9 cellular contexts compared by ENCODE assay signal in the genomic region with DNA sequence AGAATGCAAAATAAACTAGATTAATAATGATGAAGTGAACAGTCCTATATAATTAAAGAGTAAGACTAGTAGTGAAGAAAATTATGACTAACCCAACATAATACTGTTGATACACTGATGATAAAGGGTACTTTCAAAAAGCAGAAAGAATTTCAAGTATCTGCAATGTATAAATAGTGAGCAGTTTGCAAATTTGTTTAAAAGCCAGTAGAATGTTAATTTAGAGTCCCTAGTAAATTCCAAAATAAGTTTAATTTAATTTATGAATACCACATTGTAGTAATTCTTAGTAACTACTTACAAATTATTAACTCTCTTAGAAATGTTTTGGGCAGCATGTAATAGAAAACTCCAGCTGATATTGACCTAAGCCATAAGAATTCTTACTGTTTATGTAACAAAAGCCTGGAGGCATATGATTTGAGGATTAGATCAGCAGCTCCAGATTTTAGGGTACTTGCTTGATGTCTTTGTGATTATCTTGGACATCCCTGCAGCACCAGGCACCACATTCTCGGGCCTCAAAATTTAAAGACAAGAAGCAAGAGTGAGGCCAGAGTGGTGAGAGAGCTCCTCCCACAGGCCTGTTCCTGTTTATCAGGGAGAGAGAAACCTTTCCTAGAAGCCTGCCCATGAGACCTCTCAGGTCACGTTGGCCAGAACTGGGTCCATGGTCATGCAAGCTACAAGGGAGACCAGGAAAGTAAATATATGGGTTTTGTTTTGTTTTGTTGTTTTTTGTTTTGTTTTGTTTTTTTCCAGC.
DNase-seq lines count a peak whose midpoint lies in the region; ATAC-seq, FAIRE-seq and TF ChIP-seq lines count a peak whose summit lies in the region.
"Had no signal": no experiment of that assay in that cellular context is flagged by ENCODE, and none has a peak within 500 bp of the region (broad histone marks: within the 10 kb centered on the region; RNA-seq: fewer than 3 reads in every experiment).

No MANE protein-coding gene starts in this region.

- no peak for FAIRE-seq in frontal cortex (lab: Jason Lieb, UNC)

- H3K4me1 Mint-ChIP-seq in activated CD4-positive, alpha-beta memory T cell treated with anti-CD3 and anti-CD28 coated beads, Interleukin-2, amount 10 ng/mL, durations not matched to agents 7 days and 5 days: peaks cover 2% of the 10 kb centered on the region

- no peaks in the 10 kb centered on the region for H3K9me3 Mint-ChIP-seq in activated CD4-positive, alpha-beta memory T cell treated with anti-CD3 and anti-CD28 coated beads, Interleukin-2, amount 10 ng/mL, durations not matched to agents 7 days and 5 days
- H3K9me3 Mint-ChIP-seq: stimulated activated naive CD8-positive, alpha-beta T cell treated with anti-CD3 and anti-CD28 coated beads, Interleukin-15, Interleukin-2, amounts not matched to agents 100 ng/mL and 50 ng/mL, for 24 hours had no signal

- H3K27ac Mint-ChIP-seq in activated CD4-positive, alpha-beta memory T cell treated with anti-CD3 and anti-CD28 coated beads, Interleukin-2, amount 10 ng/mL, durations not matched to agents 7 days and 5 days: no peak overlapping the region
- H3K27ac Mint-ChIP-seq: stimulated activated naive CD8-positive, alpha-beta T cell treated with anti-CD3 and anti-CD28 coated beads, Interleukin-15, Interleukin-2, amounts not matched to agents 100 ng/mL and 50 ng/mL, for 24 hours had no signal

- H3K36me3 ChIP-seq in liver (ENCODE audit: control insufficient read depth in 4 of 4, insufficient read depth in 3 of 4, low read depth in 1 of 4, low read length in 3 of 4): no peaks in the 10 kb centered on the region

- H3K9ac ChIP-seq in liver (ENCODE audit: low read depth in 1 of 2, low read length in 2 of 2): no peak overlapping the region

- no peaks in the 10 kb centered on the region for H3K9me3 ChIP-seq in liver (ENCODE audit: control insufficient read depth in 4 of 4, low read length in 3 of 4)

- H3K27ac ChIP-seq in liver (ENCODE audit: low read depth in 1 of 2, low read length in 2 of 2): no peak overlapping the region

- no peak overlapping the region for H3K4me3 ChIP-seq in AG10803 (ENCODE audit: low read length)
- no peak overlapping the region for H3K4me3 ChIP-seq in liver (ENCODE audit: low read depth in 1 of 3, low read length in 3 of 3)

- peak; percentile 17 for DNase-seq in AG10803 (ENCODE audit: low read depth)
- peak; percentile 45 for DNase-seq in NCI-H2107 treated with DMSO at 0.1 percent for 48 hours (lab: John Stamatoyannopoulos, UW; ENCODE audit: unreplicated experiment)
- peak; percentile 25 for DNase-seq in activated CD4-positive, alpha-beta memory T cell treated with anti-CD3 and anti-CD28 coated beads, Interleukin-2, amount 10 ng/mL, durations not matched to agents 7 days and 5 days
- no peak for DNase-seq in frontal cortex (ENCODE audit: low spot score in 2 of 2)
- no peak for DNase-seq in middle frontal gyrus (ENCODE audit: extremely low spot score, low spot score)

- peak; percentile 50 for TF ChIP-seq CTCF in AG10803 (conservative IDR thresholded peaks at IDR 0.05; ENCODE audit: low read length)
- no peak for TF ChIP-seq CTCF in liver (IDR thresholded peaks at IDR 0.05; ENCODE audit: low read depth, low read length, missing input control)

- H3K27me3 ChIP-seq in liver (ENCODE audit: control insufficient read depth in 4 of 4, insufficient read depth in 4 of 4, low read length in 3 of 4): no peaks in the 10 kb centered on the region

- WGBS in liver: 39% methylated on average over 2 of the region's 2 CpGs

- CTCF ChIA-PET in activated CD4-positive, alpha-beta memory T cell treated with anti-CD3 and anti-CD28 coated beads, Interleukin-2, amount 10 ng/mL, durations not matched to agents 7 days and 5 days (lab: Charles Lee): interaction anchor here (0.7 to 3.1 kb wide), 6 partner anchors 9 to 676 kb away, joined by 3 to 9 read pairs (median 4); no protein-coding TSS in a partner anchor

- no peaks in the 10 kb centered on the region for H3K36me3 Mint-ChIP-seq in activated CD4-positive, alpha-beta memory T cell treated with anti-CD3 and anti-CD28 coated beads, Interleukin-2, amount 10 ng/mL, durations not matched to agents 7 days and 5 days (ENCODE audit: low read depth)

- POLR2A ChIA-PET in activated CD4-positive, alpha-beta memory T cell treated with anti-CD3 and anti-CD28 coated beads, Interleukin-2, amount 10 ng/mL, durations not matched to agents 7 days and 5 days (lab: Charles Lee): no interaction called here

- peaks cover 13% of the 10 kb centered on the region for H3K27me3 Mint-ChIP-seq in activated CD4-positive, alpha-beta memory T cell treated with anti-CD3 and anti-CD28 coated beads, Interleukin-2, amount 10 ng/mL, durations not matched to agents 7 days and 5 days
- H3K27me3 Mint-ChIP-seq: stimulated activated naive CD8-positive, alpha-beta T cell treated with anti-CD3 and anti-CD28 coated beads, Interleukin-15, Interleukin-2, amounts not matched to agents 100 ng/mL and 50 ng/mL, for 24 hours had no signal

- no peak overlapping the region for H3K4me3 Mint-ChIP-seq in activated CD4-positive, alpha-beta memory T cell treated with anti-CD3 and anti-CD28 coated beads, Interleukin-2, amount 10 ng/mL, durations not matched to agents 7 days and 5 days
- H3K4me3 Mint-ChIP-seq: stimulated activated naive CD8-positive, alpha-beta T cell treated with anti-CD3 and anti-CD28 coated beads, Interleukin-15, Interleukin-2, amounts not matched to agents 100 ng/mL and 50 ng/mL, for 24 hours had no signal

- peaks cover 0 to 3% (median 0%) of the 10 kb centered on the region in 4 donors for H3K4me1 ChIP-seq in liver (ENCODE audit: control insufficient read depth in 4 of 4, insufficient read depth in 4 of 4, low read length in 3 of 4)

- peak; percentile 49 to 57 for TF ChIP-seq RAD21 in liver (IDR thresholded peaks at IDR 0.05)

- ATAC-seq in GM18502 (IDR thresholded peaks at IDR 0.05; ENCODE audit: poor library complexity, unreplicated experiment) (peak; percentile 71), HG02973 (IDR thresholded peaks at IDR 0.05; ENCODE audit: unreplicated experiment) (peak; percentile 68)

TF ChIP-seq in liver, 16 proteins besides CTCF, POLR2A, EP300 and RAD21:
- no peak for TF ChIP-seq JUND (IDR thresholded peaks at IDR 0.05)
- TF ChIP-seq FOXA2 (IDR thresholded peaks at IDR 0.05): no peak
- no peak for TF ChIP-seq FOXA1 (IDR thresholded peaks at IDR 0.05)
- TF ChIP-seq, protein P1, sequence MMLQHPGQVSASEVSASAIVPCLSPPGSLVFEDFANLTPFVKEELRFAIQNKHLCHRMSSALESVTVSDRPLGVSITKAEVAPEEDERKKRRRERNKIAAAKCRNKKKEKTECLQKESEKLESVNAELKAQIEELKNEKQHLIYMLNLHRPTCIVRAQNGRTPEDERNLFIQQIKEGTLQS (IDR thresholded peaks at IDR 0.05): no peak
- TF ChIP-seq GABPA (IDR thresholded peaks at IDR 0.05 in 1 of 2, conservative IDR thresholded peaks at IDR 0.05 in 1 of 2): no peak
- no peak for TF ChIP-seq EGR1 (IDR thresholded peaks at IDR 0.05; ENCODE audit: low read depth in 2 of 2)
- TF ChIP-seq, protein P2, sequence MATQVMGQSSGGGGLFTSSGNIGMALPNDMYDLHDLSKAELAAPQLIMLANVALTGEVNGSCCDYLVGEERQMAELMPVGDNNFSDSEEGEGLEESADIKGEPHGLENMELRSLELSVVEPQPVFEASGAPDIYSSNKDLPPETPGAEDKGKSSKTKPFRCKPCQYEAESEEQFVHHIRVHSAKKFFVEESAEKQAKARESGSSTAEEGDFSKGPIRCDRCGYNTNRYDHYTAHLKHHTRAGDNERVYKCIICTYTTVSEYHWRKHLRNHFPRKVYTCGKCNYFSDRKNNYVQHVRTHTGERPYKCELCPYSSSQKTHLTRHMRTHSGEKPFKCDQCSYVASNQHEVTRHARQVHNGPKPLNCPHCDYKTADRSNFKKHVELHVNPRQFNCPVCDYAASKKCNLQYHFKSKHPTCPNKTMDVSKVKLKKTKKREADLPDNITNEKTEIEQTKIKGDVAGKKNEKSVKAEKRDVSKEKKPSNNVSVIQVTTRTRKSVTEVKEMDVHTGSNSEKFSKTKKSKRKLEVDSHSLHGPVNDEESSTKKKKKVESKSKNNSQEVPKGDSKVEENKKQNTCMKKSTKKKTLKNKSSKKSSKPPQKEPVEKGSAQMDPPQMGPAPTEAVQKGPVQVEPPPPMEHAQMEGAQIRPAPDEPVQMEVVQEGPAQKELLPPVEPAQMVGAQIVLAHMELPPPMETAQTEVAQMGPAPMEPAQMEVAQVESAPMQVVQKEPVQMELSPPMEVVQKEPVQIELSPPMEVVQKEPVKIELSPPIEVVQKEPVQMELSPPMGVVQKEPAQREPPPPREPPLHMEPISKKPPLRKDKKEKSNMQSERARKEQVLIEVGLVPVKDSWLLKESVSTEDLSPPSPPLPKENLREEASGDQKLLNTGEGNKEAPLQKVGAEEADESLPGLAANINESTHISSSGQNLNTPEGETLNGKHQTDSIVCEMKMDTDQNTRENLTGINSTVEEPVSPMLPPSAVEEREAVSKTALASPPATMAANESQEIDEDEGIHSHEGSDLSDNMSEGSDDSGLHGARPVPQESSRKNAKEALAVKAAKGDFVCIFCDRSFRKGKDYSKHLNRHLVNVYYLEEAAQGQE (IDR thresholded peaks at IDR 0.05): no peak
- TF ChIP-seq, protein P3, sequence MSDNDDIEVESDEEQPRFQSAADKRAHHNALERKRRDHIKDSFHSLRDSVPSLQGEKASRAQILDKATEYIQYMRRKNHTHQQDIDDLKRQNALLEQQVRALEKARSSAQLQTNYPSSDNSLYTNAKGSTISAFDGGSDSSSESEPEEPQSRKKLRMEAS (IDR thresholded peaks at IDR 0.05): no peak
- TF ChIP-seq, protein P4, sequence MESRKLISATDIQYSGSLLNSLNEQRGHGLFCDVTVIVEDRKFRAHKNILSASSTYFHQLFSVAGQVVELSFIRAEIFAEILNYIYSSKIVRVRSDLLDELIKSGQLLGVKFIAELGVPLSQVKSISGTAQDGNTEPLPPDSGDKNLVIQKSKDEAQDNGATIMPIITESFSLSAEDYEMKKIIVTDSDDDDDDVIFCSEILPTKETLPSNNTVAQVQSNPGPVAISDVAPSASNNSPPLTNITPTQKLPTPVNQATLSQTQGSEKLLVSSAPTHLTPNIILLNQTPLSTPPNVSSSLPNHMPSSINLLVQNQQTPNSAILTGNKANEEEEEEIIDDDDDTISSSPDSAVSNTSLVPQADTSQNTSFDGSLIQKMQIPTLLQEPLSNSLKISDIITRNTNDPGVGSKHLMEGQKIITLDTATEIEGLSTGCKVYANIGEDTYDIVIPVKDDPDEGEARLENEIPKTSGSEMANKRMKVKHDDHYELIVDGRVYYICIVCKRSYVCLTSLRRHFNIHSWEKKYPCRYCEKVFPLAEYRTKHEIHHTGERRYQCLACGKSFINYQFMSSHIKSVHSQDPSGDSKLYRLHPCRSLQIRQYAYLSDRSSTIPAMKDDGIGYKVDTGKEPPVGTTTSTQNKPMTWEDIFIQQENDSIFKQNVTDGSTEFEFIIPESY (IDR thresholded peaks at IDR 0.05): no peak

Comparison
In these comparisons a context has a peak if more than half of its experiments do, and no peak if none do; other contexts are left out.
1. DNase-seq: peak in AG10803 (single experiment), NCI-H2107 treated with DMSO at 0.1 percent for 48 hours (single experiment) and activated CD4-positive, alpha-beta memory T cell treated with anti-CD3 and anti-CD28 coated beads, Interleukin-2, amount 10 ng/mL, durations not matched to agents 7 days and 5 days (single experiment); none in frontal cortex (0 of 2) and middle frontal gyrus (single experiment).